In the genomic region with DNA sequence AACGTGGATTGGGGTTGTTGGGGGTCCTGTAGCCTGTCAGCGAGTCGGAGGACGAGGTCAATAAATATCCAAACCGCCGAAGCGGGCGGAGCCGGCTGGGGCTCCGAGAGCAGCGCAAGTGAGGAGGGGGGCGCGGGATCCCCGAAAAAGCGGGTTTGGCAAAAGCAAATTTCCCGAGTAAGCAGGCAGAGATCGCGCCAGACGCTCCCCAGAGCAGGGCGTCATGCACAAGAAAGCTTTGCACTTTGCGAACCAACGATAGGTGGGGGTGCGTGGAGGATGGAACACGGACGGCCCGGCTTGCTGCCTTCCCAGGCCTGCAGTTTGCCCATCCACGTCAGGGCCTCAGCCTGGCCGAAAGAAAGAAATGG, we compare ENCODE assay signal across 8 cellular contexts. TPM values are rescaled to one million over a fixed set of nuclear protein-coding genes. Genes with fewer than 3 reads are reported as not detected.
DNase-seq lines count a peak whose midpoint lies in the region; ATAC-seq and TF ChIP-seq lines count a peak whose summit lies in the region.

No MANE protein-coding gene starts in this region.

- no peak for TF ChIP-seq CTCF in body of pancreas (IDR thresholded peaks at IDR 0.05)

- H3K9me3 ChIP-seq in body of pancreas: no peaks in the 10 kb centered on the region

- 0 to 1% methylated on average over 21 to 22 of the region's 28 CpGs for WGBS in body of pancreas, 2 donors

- ATAC-seq in body of pancreas (no peak), HG02938 (IDR thresholded peaks at IDR 0.05; ENCODE audit: unreplicated experiment) (no peak), GM18861 (IDR thresholded peaks at IDR 0.05; ENCODE audit: unreplicated experiment) (no peak)

- DNase-seq in activated T-cell treated with anti-CD3 and anti-CD28 coated beads for 1 hour (ENCODE audit: low read depth) (peak; percentile 44), OCI-M1 (lab: John Stamatoyannopoulos, UW) (peak; percentile 84), body of pancreas (peak in 3 of 4 donors; percentile 60 to 62 (median 62)), iris pigment epithelial cell (ENCODE audit: low read depth) (peak; percentile 54)
- no peak for DNase-seq in activated T-cell treated with anti-CD3 and anti-CD28 coated beads, Interleukin-2, amount 50 U/mL, for 48 hours
- DNase-seq in stimulated activated CD4-positive, alpha-beta T cell treated with anti-CD3 and anti-CD28 coated beads, Interleukin-2, amount 100 ng/mL, for 24 hours: peak; percentile 48 to 59

- intact Hi-C loops in body of pancreas (cut with DNase I): no loop called here

- H3K36me3 ChIP-seq in body of pancreas (replicated peaks in 1 of 2; ENCODE audit: insufficient read depth in 1 of 2, low read depth in 2 of 2): no peaks in the 10 kb centered on the region

- TF ChIP-seq POLR2A in body of pancreas (IDR thresholded peaks at IDR 0.05): no peak

- no peaks in the 10 kb centered on the region for H3K27me3 ChIP-seq in body of pancreas

- peak overlapping the region; percentile 93 to 98 (median 96) for H3K27ac ChIP-seq in body of pancreas

- no peak overlapping the region for H3K4me3 ChIP-seq in body of pancreas

- H3K4me1 ChIP-seq in body of pancreas: peaks cover 71% of the 10 kb centered on the region

RNA-seq across cellular contexts. Expression of a gene that starts 0.8 kb away (rescaled TPM):
- total RNA-seq in body of pancreas: 10 to 100 TPM; 21.0 to 60.3 TPM

RNA-seq across cellular contexts. Expression of a gene that starts 12.5 kb away (rescaled TPM):
- total RNA-seq in body of pancreas: 10 to 100 TPM; 57.9 to 81.4 TPM

RNA-seq across cellular contexts. Expression of a gene that starts 22.8 kb away (rescaled TPM):
- 10 to 100 TPM; 19.7 to 20.4 TPM for total RNA-seq in body of pancreas

RNA-seq across cellular contexts. Expression of a gene that starts 36.6 kb away (rescaled TPM):
- total RNA-seq in body of pancreas: not detected

RNA-seq across cellular contexts. Expression of a gene that starts 39.1 kb away (rescaled TPM):
- total RNA-seq in body of pancreas: 10 to 100 TPM in 1 of 2 donors, 1 to 10 TPM in 1; 7.8 to 11.9 TPM

Comparison
In these comparisons a context has a peak if more than half of its experiments do, and no peak if none do; other contexts are left out.
1. DNase-seq: peak in activated T-cell treated with anti-CD3 and anti-CD28 coated beads for 1 hour (single experiment), OCI-M1 (single experiment), body of pancreas (3 of 4), iris pigment epithelial cell (single experiment) and stimulated activated CD4-positive, alpha-beta T cell treated with anti-CD3 and anti-CD28 coated beads, Interleukin-2, amount 100 ng/mL, for 24 hours (2 of 2); none in activated T-cell treated with anti-CD3 and anti-CD28 coated beads, Interleukin-2, amount 50 U/mL, for 48 hours (0 of 2).